In the genomic region with DNA sequence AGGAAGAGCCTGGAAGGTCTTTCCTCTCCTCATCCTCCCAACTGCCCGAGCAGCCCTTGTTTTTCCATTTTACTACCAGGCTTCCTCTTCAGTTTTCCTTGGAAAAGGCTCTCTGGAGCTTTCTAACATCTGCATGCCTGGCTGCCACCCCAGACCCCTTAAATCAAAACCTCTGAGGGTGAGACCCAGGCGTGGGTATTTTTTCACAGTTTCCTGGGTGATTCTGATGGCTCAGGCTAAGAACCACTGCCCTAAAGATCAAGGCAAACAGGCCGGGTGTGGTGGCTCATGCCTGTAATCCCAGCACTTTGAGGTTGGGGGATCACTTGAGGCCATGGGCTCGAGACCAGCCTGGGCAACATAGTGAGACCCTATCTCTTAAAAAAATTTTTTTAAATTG, we compare ENCODE assay signal across 14 cellular contexts. TPM values are rescaled to one million over a fixed set of nuclear protein-coding genes. Genes with fewer than 3 reads are reported as not detected.
DNase-seq lines count a peak whose midpoint lies in the region; ATAC-seq and TF ChIP-seq lines count a peak whose summit lies in the region.
"Had no signal": no experiment of that assay in that cellular context is flagged by ENCODE, and none has a peak within 500 bp of the region (broad histone marks: within the 10 kb centered on the region; RNA-seq: fewer than 3 reads in every experiment).

No MANE protein-coding gene starts in this region.

- H3K4me1 Mint-ChIP-seq in activated naive CD8-positive, alpha-beta T cell (ENCODE audit: low read depth) = peaks cover 41% of the 10 kb centered on the region
- peaks cover 24% of the 10 kb centered on the region for H3K4me1 Mint-ChIP-seq in activated naive CD8-positive, alpha-beta T cell treated with anti-CD3 and anti-CD28 coated beads, Interleukin-2, amount 50 U/mL, for 24 hours
- peaks cover 34% of the 10 kb centered on the region for H3K4me1 Mint-ChIP-seq in activated T-helper 2 cell treated with anti-CD3 and anti-CD28 coated beads, Interferon-gamma antibody, Interleukin-2, Interleukin-4, amounts not matched to agents 10 μg/mL and 5 μg/mL and 100 μg/mL, durations not matched to agents 14 hours and 24 hours and 36 hours (ENCODE audit: low read depth)
- H3K4me1 Mint-ChIP-seq in mesothelial cell of epicardium = peaks cover 8% of the 10 kb centered on the region
- peaks cover 47% of the 10 kb centered on the region for H3K4me1 Mint-ChIP-seq in CD14-positive monocyte

- no peak for ATAC-seq in activated naive CD8-positive, alpha-beta T cell treated with anti-CD3 and anti-CD28 coated beads, Interleukin-2, amount 50 U/mL, for 24 hours
- ATAC-seq in upper lobe of right lung (no peak), GM18858 (IDR thresholded peaks at IDR 0.05; ENCODE audit: unreplicated experiment) (no peak)
- ATAC-seq: PC-3 had no signal

- TF ChIP-seq CTCF in mesothelial cell of epicardium (IDR thresholded peaks at IDR 0.05; ENCODE audit: unreplicated experiment) (no peak), upper lobe of right lung (IDR thresholded peaks at IDR 0.05) (no peak), CD14-positive monocyte (IDR thresholded peaks at IDR 0.05) (no peak)

- peak overlapping the region; percentile 66 for H3K27ac Mint-ChIP-seq in activated naive CD8-positive, alpha-beta T cell
- no peak overlapping the region for H3K27ac Mint-ChIP-seq in activated naive CD8-positive, alpha-beta T cell treated with anti-CD3 and anti-CD28 coated beads, Interleukin-2, amount 50 U/mL, for 24 hours
- peak overlapping the region; percentile 68 for H3K27ac Mint-ChIP-seq in activated T-helper 2 cell treated with anti-CD3 and anti-CD28 coated beads, Interferon-gamma antibody, Interleukin-2, Interleukin-4, amounts not matched to agents 10 μg/mL and 5 μg/mL and 100 μg/mL, durations not matched to agents 14 hours and 24 hours and 36 hours
- peak overlapping the region; percentile 21 for H3K27ac Mint-ChIP-seq in mesothelial cell of epicardium
- peak overlapping the region in 2 of 7 donors; percentile 19 to 32 for H3K27ac Mint-ChIP-seq in CD14-positive monocyte

- no peaks in the 10 kb centered on the region for H3K27me3 Mint-ChIP-seq in activated naive CD8-positive, alpha-beta T cell
- peaks cover 2% of the 10 kb centered on the region for H3K27me3 Mint-ChIP-seq in activated naive CD8-positive, alpha-beta T cell treated with anti-CD3 and anti-CD28 coated beads, Interleukin-2, amount 50 U/mL, for 24 hours
- H3K27me3 Mint-ChIP-seq in activated T-helper 2 cell treated with anti-CD3 and anti-CD28 coated beads, Interferon-gamma antibody, Interleukin-2, Interleukin-4, amounts not matched to agents 10 μg/mL and 5 μg/mL and 100 μg/mL, durations not matched to agents 14 hours and 24 hours and 36 hours (ENCODE audit: low read depth) = no peaks in the 10 kb centered on the region
- H3K27me3 Mint-ChIP-seq in mesothelial cell of epicardium (ENCODE audit: low read depth) (no peaks in the 10 kb centered on the region), CD14-positive monocyte (ENCODE audit: low read depth in 3 of 3) (no peaks in the 10 kb centered on the region)
- H3K27me3 Mint-ChIP-seq: dendritic cell treated with granulocyte-macrophage colony-stimulating factor and Interleukin-4, amounts not matched to agents 40 ng/mL and 50 ng/mL, for 4 days had no signal

- peak overlapping the region; percentile 2 for H3K4me3 Mint-ChIP-seq in activated naive CD8-positive, alpha-beta T cell
- no peak overlapping the region for H3K4me3 Mint-ChIP-seq in activated naive CD8-positive, alpha-beta T cell treated with anti-CD3 and anti-CD28 coated beads, Interleukin-2, amount 50 U/mL, for 24 hours
- H3K4me3 Mint-ChIP-seq in activated T-helper 2 cell treated with anti-CD3 and anti-CD28 coated beads, Interferon-gamma antibody, Interleukin-2, Interleukin-4, amounts not matched to agents 10 μg/mL and 5 μg/mL and 100 μg/mL, durations not matched to agents 14 hours and 24 hours and 36 hours (ENCODE audit: low read depth) = no peak overlapping the region
- H3K4me3 Mint-ChIP-seq in mesothelial cell of epicardium = no peak overlapping the region
- H3K4me3 Mint-ChIP-seq in CD14-positive monocyte = no peak overlapping the region
- H3K4me3 Mint-ChIP-seq: dendritic cell treated with granulocyte-macrophage colony-stimulating factor and Interleukin-4, amounts not matched to agents 40 ng/mL and 50 ng/mL, for 4 days had no signal

- no peak overlapping the region for H3K4me3 ChIP-seq in upper lobe of right lung
- H3K4me3 ChIP-seq: hepatocyte had no signal

- peak overlapping the region; percentile 4 for H3K27ac ChIP-seq in upper lobe of right lung
- H3K27ac ChIP-seq: hepatocyte had no signal

- peaks cover 16% of the 10 kb centered on the region for H3K4me1 ChIP-seq in upper lobe of right lung

- intact Hi-C loops in activated T-helper 2 cell treated with anti-CD3 and anti-CD28 coated beads, Interferon-gamma antibody, Interleukin-2, Interleukin-4, amounts not matched to agents 10 μg/mL and 5 μg/mL and 100 μg/mL, durations not matched to agents 14 hours and 24 hours and 36 hours (cut with micrococcal nuclease) = loop anchor here (2.0 kb wide), 1 partner anchor 31 kb away; no protein-coding TSS in a partner anchor
- intact Hi-C loops in upper lobe of right lung (cut with DNase I) (no loop called here), CD14-positive monocyte (cut with micrococcal nuclease) (no loop called here)

- no peak for DNase-seq in activated naive CD8-positive, alpha-beta T cell treated with anti-CD3 and anti-CD28 coated beads, Interleukin-2, amount 50 U/mL, for 24 hours
- no peak for DNase-seq in activated T-helper 2 cell treated with anti-CD3 and anti-CD28 coated beads, Interferon-gamma antibody, Interleukin-2, Interleukin-4, amounts not matched to agents 10 μg/mL and 5 μg/mL and 100 μg/mL, durations not matched to agents 14 hours and 24 hours and 36 hours (ENCODE audit: low spot score)
- DNase-seq in mesothelial cell of epicardium (ENCODE audit: low spot score in 2 of 2, unreplicated experiment in 2 of 2) (no peak), upper lobe of right lung (no peak), CD14-positive monocyte (ENCODE audit: low spot score) (no peak), ureter (ENCODE audit: low spot score) (no peak)
- DNase-seq: DMS153, NCI-H1436 treated with DMSO at 0.1 percent for 48 hours, NCI-H446 treated with DMSO at 0.1 percent for 48 hours, PC-3 had no signal

- peaks cover 8% of the 10 kb centered on the region for H3K9me3 Mint-ChIP-seq in activated naive CD8-positive, alpha-beta T cell (ENCODE audit: low read depth)
- peaks cover 13% of the 10 kb centered on the region for H3K9me3 Mint-ChIP-seq in activated naive CD8-positive, alpha-beta T cell treated with anti-CD3 and anti-CD28 coated beads, Interleukin-2, amount 50 U/mL, for 24 hours
- peaks cover 14% of the 10 kb centered on the region for H3K9me3 Mint-ChIP-seq in activated T-helper 2 cell treated with anti-CD3 and anti-CD28 coated beads, Interferon-gamma antibody, Interleukin-2, Interleukin-4, amounts not matched to agents 10 μg/mL and 5 μg/mL and 100 μg/mL, durations not matched to agents 14 hours and 24 hours and 36 hours
- H3K9me3 Mint-ChIP-seq in mesothelial cell of epicardium (peaks cover 10% of the 10 kb centered on the region), CD14-positive monocyte (peaks cover 0 to 6% (median 2%) of the 10 kb centered on the region in 7 donors)

- no peaks in the 10 kb centered on the region for H3K27me3 ChIP-seq in upper lobe of right lung
- H3K27me3 ChIP-seq: hepatocyte had no signal

- H3K36me3 Mint-ChIP-seq in activated naive CD8-positive, alpha-beta T cell = peaks cover 5% of the 10 kb centered on the region
- H3K36me3 Mint-ChIP-seq in activated naive CD8-positive, alpha-beta T cell treated with anti-CD3 and anti-CD28 coated beads, Interleukin-2, amount 50 U/mL, for 24 hours (ENCODE audit: low read depth) = peaks cover 7% of the 10 kb centered on the region
- peaks cover 32% of the 10 kb centered on the region for H3K36me3 Mint-ChIP-seq in activated T-helper 2 cell treated with anti-CD3 and anti-CD28 coated beads, Interferon-gamma antibody, Interleukin-2, Interleukin-4, amounts not matched to agents 10 μg/mL and 5 μg/mL and 100 μg/mL, durations not matched to agents 14 hours and 24 hours and 36 hours (ENCODE audit: low read depth)
- H3K36me3 Mint-ChIP-seq in mesothelial cell of epicardium = peaks cover 7% of the 10 kb centered on the region
- H3K36me3 Mint-ChIP-seq in CD14-positive monocyte = peaks cover 42 to 79% of the 10 kb centered on the region in 2 donors

- H3K36me3 ChIP-seq in upper lobe of right lung = no peaks in the 10 kb centered on the region

- no peaks in the 10 kb centered on the region for H3K9me3 ChIP-seq in upper lobe of right lung

RNA-seq across cellular contexts. Expression of gene EMILIN2, which starts 35.4 kb away (rescaled TPM):
- 53.4 and 53.5 TPM in 2 replicates for total RNA-seq in activated T-helper 2 cell treated with anti-CD3 and anti-CD28 coated beads, Interferon-gamma antibody, Interleukin-2, Interleukin-4, amounts not matched to agents 10 μg/mL and 5 μg/mL and 100 μg/mL, durations not matched to agents 14 hours and 24 hours and 36 hours
- 30.2 to 31.3 TPM (median 30.2 TPM) in 3 replicates for total RNA-seq in mesothelial cell of epicardium
- 35.2 TPM for total RNA-seq in upper lobe of right lung
- 10 to 100 TPM; 30.5 to 33.8 TPM for polyA plus RNA-seq in CD14-positive monocyte
- total RNA-seq in ureter = 17.5 TPM
